ENCODE assay signal across 8 cellular contexts in genomic region chr17:35764123-35764991, GRCh38. TPM values are rescaled to one million over a fixed set of nuclear protein-coding genes. Genes with fewer than 3 reads are reported as not detected.
A peak's percentile ranks its signal among the peaks of the same experiment; 100 is the strongest.
DNase-seq lines count a peak whose midpoint lies in the region; ATAC-seq and TF ChIP-seq lines count a peak whose summit lies in the region.

No MANE protein-coding gene starts in this region.

- no peaks in the 10 kb centered on the region for H3K36me3 Mint-ChIP-seq in activated naive CD4-positive, alpha-beta T cell treated with anti-CD3 and anti-CD28 coated beads, Interleukin-2, amount 10 ng/mL, durations not matched to agents 7 days and 5 days

- DNase-seq in G401 (ENCODE audit: low spot score) (peak; percentile 82), MV-4-11 (lab: John Stamatoyannopoulos, UW) (peak; percentile 70), SK-N-DZ (ENCODE audit: low spot score) (peak; percentile 91), globus pallidus (ENCODE audit: low spot score) (peak; percentile 73), omental fat pad (ENCODE audit: low spot score) (peak; percentile 69)
- DNase-seq in activated naive CD4-positive, alpha-beta T cell treated with anti-CD3 and anti-CD28 coated beads, Interleukin-2, amount 10 ng/mL, durations not matched to agents 7 days and 5 days = peak; percentile 89

- H3K9me3 ChIP-seq in HEK293 (ENCODE audit: control insufficient read depth, insufficient read depth, low read depth, low read length) = no peaks in the 10 kb centered on the region

- CTCF ChIA-PET in HEK293 (lab: Yijun Ruan, JAX) = interaction anchor here (0.5 to 6.2 kb wide), 72 partner anchors 8 to 1880 kb away, joined by 3 to 118 read pairs (median 5); partner anchors contain the start of genes AP2B1, GAS2L2, LIG3 and MMP28
- CTCF ChIA-PET in activated naive CD4-positive, alpha-beta T cell treated with anti-CD3 and anti-CD28 coated beads, Interleukin-2, amount 10 ng/mL, durations not matched to agents 7 days and 5 days (lab: Charles Lee) = interaction anchor here (0.7 to 11.7 kb wide), 27 partner anchors 8 to 385 kb away, joined by 3 to 219 read pairs (median 8); partner anchors contain the start of gene TAF15

- ATAC-seq in omental fat pad (ENCODE audit: low FRiP score) = peak; percentile 93

- POLR2A ChIA-PET in HEK293 (lab: Yijun Ruan, JAX) = interaction anchor here (0.6 to 2.5 kb wide), 17 partner anchors 17 to 391 kb away, joined by 3 to 85 read pairs (median 4); partner anchors contain the start of genes MMP28, PEX12, RASL10B and RDM1

- TF ChIP-seq CTCF in HEK293 (tag by site-specific recombination; IDR thresholded peaks at IDR 0.05) (peak; percentile 97), omental fat pad (IDR thresholded peaks at IDR 0.05) (peak in 2 of 3 donors; percentile 85 to 97)

- peaks cover 12% of the 10 kb centered on the region for H3K4me1 Mint-ChIP-seq in activated naive CD4-positive, alpha-beta T cell treated with anti-CD3 and anti-CD28 coated beads, Interleukin-2, amount 10 ng/mL, durations not matched to agents 7 days and 5 days

- in situ Hi-C loops in G401 (cut with HindIII; ENCODE audit: low sequenced_read_pairs) = no loop called here

- peak overlapping the region; percentile 91 for H3K4me3 Mint-ChIP-seq in activated naive CD4-positive, alpha-beta T cell treated with anti-CD3 and anti-CD28 coated beads, Interleukin-2, amount 10 ng/mL, durations not matched to agents 7 days and 5 days

- H3K36me3 ChIP-seq in HEK293 (ENCODE audit: control insufficient read depth in 2 of 2, insufficient read depth in 1 of 2, low read length in 2 of 2) = no peaks in the 10 kb centered on the region

- no peaks in the 10 kb centered on the region for H3K9me3 Mint-ChIP-seq in activated naive CD4-positive, alpha-beta T cell treated with anti-CD3 and anti-CD28 coated beads, Interleukin-2, amount 10 ng/mL, durations not matched to agents 7 days and 5 days

- peak overlapping the region; percentile 60; the same call in 1 of the 2 replicates for H3K27ac ChIP-seq in HEK293 (ENCODE audit: extremely low read depth, low read depth, low read length)
- H3K27ac ChIP-seq in temporal lobe (ENCODE audit: low read depth, low read length) = peak overlapping the region; percentile 36

- no peaks in the 10 kb centered on the region; the same call in 1 of the 2 replicates for H3K4me1 ChIP-seq in HEK293 (ENCODE audit: control insufficient read depth, insufficient read depth, low read length)

- peak overlapping the region; percentile 74 for H3K27ac Mint-ChIP-seq in activated naive CD4-positive, alpha-beta T cell treated with anti-CD3 and anti-CD28 coated beads, Interleukin-2, amount 10 ng/mL, durations not matched to agents 7 days and 5 days

- H3K27me3 Mint-ChIP-seq in activated naive CD4-positive, alpha-beta T cell treated with anti-CD3 and anti-CD28 coated beads, Interleukin-2, amount 10 ng/mL, durations not matched to agents 7 days and 5 days = peaks cover 51% of the 10 kb centered on the region

- peak overlapping the region; percentile 29 for H3K4me3 ChIP-seq in HEK293 (ENCODE audit: low read depth, low read length)

TF ChIP-seq in HEK293, 187 proteins besides CTCF, POLR2A, EP300 and RAD21 (continues in another document):
- TF ChIP-seq ZNF2 (tag by site-specific recombination; IDR thresholded peaks at IDR 0.05) = peak; percentile 79; the same call in 1 of the 2 replicates
- no peak for TF ChIP-seq HOXA7 (CRISPR knock-in tag; IDR thresholded peaks at IDR 0.05; ENCODE audit: borderline replicate concordance)
- TF ChIP-seq ZNF335 (tag by site-specific recombination; conservative IDR thresholded peaks at IDR 0.05) = peak; percentile 89
- peak; percentile 72; the same call in 1 of the 2 replicates for TF ChIP-seq KLF8 (tag by site-specific recombination; IDR thresholded peaks at IDR 0.05)
- peak; percentile 90 for TF ChIP-seq ZBTB20 (tag by site-specific recombination; IDR thresholded peaks at IDR 0.05)
- peak; percentile 76 for TF ChIP-seq KLF17 (tag by site-specific recombination; IDR thresholded peaks at IDR 0.05)
- 0 out of 2 replicates have a peak, but pooled peaks have one; percentile 58 for TF ChIP-seq ZFP37 (tag by site-specific recombination; IDR thresholded peaks at IDR 0.05)
- peak; percentile 72; the same call in 1 of the 2 replicates for TF ChIP-seq ZNF692 (tag by site-specific recombination; IDR thresholded peaks at IDR 0.05)
- TF ChIP-seq ELK4 (IDR thresholded peaks at IDR 0.05; ENCODE audit: borderline replicate concordance, low read depth, low read length) = no peak
- TF ChIP-seq ZNF621 (tag by site-specific recombination; IDR thresholded peaks at IDR 0.05) = no peak
- peak; percentile 55; the same call in 1 of the 2 replicates for TF ChIP-seq TRIM28 (IDR thresholded peaks at IDR 0.05; ENCODE audit: borderline replicate concordance, low read length)
- TF ChIP-seq PATZ1 (tag by site-specific recombination; IDR thresholded peaks at IDR 0.05) = peak; percentile 91

RNA-seq across cellular contexts. Expression of gene C17orf50, which starts 3.7 kb away (rescaled TPM):
- total RNA-seq in G401 (2014; rRNA removed; shearing (Covaris generic)) = not detected in 2 replicates
- 0.22 TPM in 1 of 2 replicates, not detected in the other for polyA plus RNA-seq in SK-N-DZ (2014; cell fraction: cytosol; rRNA removed)
- not detected in 2 replicates for polyA plus RNA-seq in SK-N-DZ (2014; cell fraction: nucleus; rRNA removed)
- total RNA-seq in omental fat pad (not detected), temporal lobe (not detected)

RNA-seq across cellular contexts. Expression of gene GAS2L2, which starts 11.3 kb away (rescaled TPM):
- total RNA-seq in G401 (2014; rRNA removed; shearing (Covaris generic)) = not detected in 2 replicates
- polyA plus RNA-seq in SK-N-DZ (2014; cell fraction: cytosol; rRNA removed) = not detected in 2 replicates
- not detected in 2 replicates for polyA plus RNA-seq in SK-N-DZ (2014; cell fraction: nucleus; rRNA removed)
- total RNA-seq in omental fat pad = under 1 TPM in 3 of 4 donors, not detected in 1; 0.37 to 0.82 (median 0.48) TPM
- total RNA-seq in temporal lobe = 0.25 TPM

RNA-seq across cellular contexts. Expression of gene MMP28, which starts 31.1 kb away (rescaled TPM):
- not detected in 2 replicates for total RNA-seq in G401 (2014; rRNA removed; shearing (Covaris generic))
- not detected in 2 replicates for polyA plus RNA-seq in SK-N-DZ (2014; cell fraction: cytosol; rRNA removed)
- not detected in 2 replicates for polyA plus RNA-seq in SK-N-DZ (2014; cell fraction: nucleus; rRNA removed)
- total RNA-seq in omental fat pad (10 to 100 TPM; 31.5 to 65.6 (median 48.7) TPM), temporal lobe (6.4 TPM)

RNA-seq across cellular contexts. Expression of gene RASL10B, which starts 32.9 kb away (rescaled TPM):
- total RNA-seq in G401 (2014; rRNA removed; shearing (Covaris generic)) = 18.4 and 19.5 TPM in 2 replicates
- 25.0 and 26.3 TPM in 2 replicates for polyA plus RNA-seq in SK-N-DZ (2014; cell fraction: cytosol; rRNA removed)
- polyA plus RNA-seq in SK-N-DZ (2014; cell fraction: nucleus; rRNA removed) = 15.5 and 20.3 TPM in 2 replicates
- total RNA-seq in omental fat pad (10 to 100 TPM in 3 of 4 donors, 1 to 10 TPM in 1; 9.9 to 63.8 (median 42.3) TPM), temporal lobe (5.4 TPM)

RNA-seq across cellular contexts. Expression of gene TAF15, which starts 44.9 kb away (rescaled TPM):
- total RNA-seq in G401 (2014; rRNA removed; shearing (Covaris generic)) = 18.2 and 23.9 TPM in 2 replicates
- polyA plus RNA-seq in SK-N-DZ (2014; cell fraction: cytosol; rRNA removed) = 23.9 and 24.0 TPM in 2 replicates
- 33.2 and 96.1 TPM in 2 replicates for polyA plus RNA-seq in SK-N-DZ (2014; cell fraction: nucleus; rRNA removed)
- total RNA-seq in omental fat pad (10 to 100 TPM; 33.2 to 80.2 (median 64.0) TPM), temporal lobe (48.2 TPM)

Comparison
In these comparisons a context has a peak if more than half of its experiments do, and no peak if none do; other contexts are left out.
1. Peak in every context shown above with its lines: DNase-seq, ATAC-seq, H3K4me3 ChIP-seq and H3K27ac ChIP-seq.